ENCODE assay signal across 9 cellular contexts in genomic region chr16:14405611-14406537, GRCh38.
DNase-seq lines count a peak whose midpoint lies in the region; ATAC-seq lines count a peak whose summit lies in the region.
"Had no signal": no experiment of that assay in that cellular context is flagged by ENCODE, and none has a peak within 500 bp of the region (broad histone marks: within the 10 kb centered on the region; RNA-seq: fewer than 3 reads in every experiment).

No MANE protein-coding gene starts in this region.

- H3K27me3 ChIP-seq in aorta (ENCODE audit: control insufficient read depth in 1 of 2, insufficient read depth in 2 of 2, low read length in 1 of 2): no peaks in the 10 kb centered on the region

- H3K9me3 ChIP-seq in aorta (ENCODE audit: control insufficient read depth, low read length): no peaks in the 10 kb centered on the region

- ATAC-seq in left cardiac atrium (peak; percentile 22 to 70), HG02885 (IDR thresholded peaks at IDR 0.05; ENCODE audit: poor library complexity, unreplicated experiment) (peak; percentile 91), aorta (ENCODE audit: low FRiP score) (peak; percentile 42)
- ATAC-seq: stimulated activated naive CD8-positive, alpha-beta T cell treated with anti-CD3 and anti-CD28 coated beads, Interleukin-15, amount 100 ng/mL, for 72 hours had no signal

- H3K4me1 ChIP-seq in aorta (ENCODE audit: control insufficient read depth in 1 of 2, insufficient read depth in 2 of 2, low read length in 2 of 2): no peaks in the 10 kb centered on the region

- DNase-seq in left cardiac atrium: no peak
- DNase-seq in cardiac septum (ENCODE audit: low spot score): no peak
- peak; percentile 22 for DNase-seq in SHP77 treated with DMSO at 0.1 percent for 48 hours (lab: John Stamatoyannopoulos, UW)
- DNase-seq in iPS-NIHi11 (ENCODE audit: low spot score): peak; percentile 90
- DNase-seq in aorta: peak in 1 of 2 donors; percentile 85
- DNase-seq in HK-2 (ENCODE audit: unreplicated experiment): no peak
- DNase-seq in putamen (ENCODE audit: low spot score): no peak

- intact Hi-C loops in left cardiac atrium (cut with DNase I) (no loop called here), cardiac septum (cut with DNase I) (loop anchor here (10.0 kb wide), 1 partner anchor 101 kb away; no protein-coding TSS in a partner anchor), aorta (cut with DNase I) (loop anchor here in 1 of 2 donors (10.0 kb wide), 1 partner anchor 99 kb away; no protein-coding TSS in a partner anchor)

- WGBS in aorta, 2 donors: 47 to 51% methylated on average over 40 to 43 of the region's 43 CpGs

- H3K36me3 ChIP-seq in aorta (ENCODE audit: control insufficient read depth in 1 of 2, insufficient read depth in 2 of 2, low read length in 1 of 2): no peaks in the 10 kb centered on the region

- no peak overlapping the region for H3K27ac ChIP-seq in aorta (ENCODE audit: low read depth in 1 of 2, low read length in 2 of 2)

- H3K4me3 ChIP-seq in aorta (ENCODE audit: low read length in 2 of 2): no peak overlapping the region

Comparison
In these comparisons a context has a peak if more than half of its experiments do, and no peak if none do; other contexts are left out.
1. DNase-seq: peak in SHP77 treated with DMSO at 0.1 percent for 48 hours (single experiment) and iPS-NIHi11 (single experiment); none in left cardiac atrium (single experiment), cardiac septum (single experiment), HK-2 (single experiment) and putamen (single experiment).
2. Peak in every context shown above with its lines, with median percentiles within 50 percentile points of each other: ATAC-seq.